8 cellular contexts compared by ENCODE assay signal in genomic region chr6:30259140-30260035, GRCh38. TPM values are rescaled to one million over a fixed set of nuclear protein-coding genes. Genes with fewer than 3 reads are reported as not detected.
DNase-seq lines count a peak whose midpoint lies in the region; ATAC-seq and TF ChIP-seq lines count a peak whose summit lies in the region.

No MANE protein-coding gene starts in this region.

- H3K36me3 ChIP-seq in duodenal mucosa (ENCODE audit: control insufficient read depth in 1 of 2, insufficient read depth in 2 of 2, low read length in 2 of 2) (no peaks in the 10 kb centered on the region), right lobe of liver (no peaks in the 10 kb centered on the region)

- WGBS in right lobe of liver (ENCODE audit: insufficient coverage, low coverage, low lambda C conversion rate, missing lambda C conversion rate) = 9% methylated on average over 15 of the region's 56 CpGs

- H3K4me3 ChIP-seq in duodenal mucosa (ENCODE audit: low read depth in 1 of 2, low read length in 2 of 2) (peak overlapping the region; percentile 79 to 81), right lobe of liver (peak overlapping the region; percentile 75 to 82 (median 77))

- TF ChIP-seq POLR2A in right lobe of liver (IDR thresholded peaks at IDR 0.05) = no peak

- ATAC-seq in HG02885 (IDR thresholded peaks at IDR 0.05; ENCODE audit: poor library complexity, unreplicated experiment) = peak; percentile 79
- peak; percentile 95 to 97 (median 96) for ATAC-seq in right lobe of liver

- H3K9me3 ChIP-seq in duodenal mucosa (ENCODE audit: control insufficient read depth in 1 of 2, low read length in 2 of 2) (no peaks in the 10 kb centered on the region), right lobe of liver (no peaks in the 10 kb centered on the region)

- H3K9ac ChIP-seq in duodenal mucosa (ENCODE audit: low read depth in 1 of 2, low read length in 2 of 2) = peak overlapping the region; percentile 69

- DNase-seq in NCI-H2107 treated with DMSO at 0.1 percent for 48 hours (lab: John Stamatoyannopoulos, UW; ENCODE audit: unreplicated experiment) = peak; percentile 11
- DNase-seq in NCI-H2107 (lab: John Stamatoyannopoulos, UW) = no peak
- DNase-seq in NCI-H2227 (lab: John Stamatoyannopoulos, UW; ENCODE audit: unreplicated experiment) = peak; percentile 85
- DNase-seq in activated CD4-positive, alpha-beta T cell treated with anti-CD3 and anti-CD28 coated beads, Interleukin-2, amount 50 U/mL, for 4 hours = peak; percentile 57 to 60
- peak; percentile 54 to 71 (median 70) for DNase-seq in right lobe of liver
- DNase-seq in stimulated activated CD4-positive, alpha-beta T cell treated with anti-CD3 and anti-CD28 coated beads, Interleukin-4, amount 100 ng/mL, for 4 hours = peak; percentile 54 to 73

- H3K27me3 ChIP-seq in duodenal mucosa (ENCODE audit: control insufficient read depth in 1 of 2, insufficient read depth in 2 of 2, low read length in 2 of 2) (peaks cover 0 to 7% of the 10 kb centered on the region in 2 donors), right lobe of liver (no peaks in the 10 kb centered on the region)

- peak in 3 of 4 donors; percentile 8 to 30 (median 18) for TF ChIP-seq CTCF in right lobe of liver (IDR thresholded peaks at IDR 0.05)

- H3K27ac ChIP-seq in duodenal mucosa (ENCODE audit: low read depth, low read length) (peak overlapping the region; percentile 67), right lobe of liver (peak overlapping the region in 2 of 3 donors; percentile 48)

- intact Hi-C loops in right lobe of liver (cut with DNase I) = no loop called here

- H3K4me1 ChIP-seq in duodenal mucosa (ENCODE audit: control insufficient read depth in 1 of 2, insufficient read depth in 2 of 2, low read length in 2 of 2) = peaks cover 0 to 3% of the 10 kb centered on the region in 2 donors
- peaks cover 0 to 5% (median 0%) of the 10 kb centered on the region in 4 donors for H3K4me1 ChIP-seq in right lobe of liver

RNA-seq across cellular contexts. Expression of gene TRIM26, which starts 46.2 kb away (rescaled TPM):
- 10 to 100 TPM; 28.8 to 47.5 (median 38.9) TPM for total RNA-seq in right lobe of liver
